Comparison of ENCODE assay signal across 29 cellular contexts in genomic region chr16:51524070-51524469, GRCh38.
"Had no signal": no experiment of that assay in that cellular context is flagged by ENCODE, and none has a peak within 500 bp of the region (broad histone marks: within the 10 kb centered on the region; RNA-seq: fewer than 3 reads in every experiment).

No MANE protein-coding gene starts in this region.

- H3K36me3 Mint-ChIP-seq: activated naive CD4-positive, alpha-beta T cell treated with anti-CD3 and anti-CD28 coated beads, Interleukin-2, amount 50 U/mL, for 24 hours; activated naive CD8-positive, alpha-beta T cell treated with anti-CD3 and anti-CD28 coated beads, Interleukin-2, amount 10 ng/mL, durations not matched to agents 7 days and 5 days had no signal

- H3K27me3 ChIP-seq: ascending aorta, cardiac muscle cell, SJCRH30 had no signal

- H3K4me1 ChIP-seq: ascending aorta, SJCRH30 had no signal

- H3K27me3 Mint-ChIP-seq: activated CD4-positive, alpha-beta T cell treated with anti-CD3 and anti-CD28 coated beads, Interleukin-2, amount 10 ng/mL, durations not matched to agents 24 days and 14 days; activated CD8-positive, alpha-beta T cell treated with anti-CD3 and anti-CD28 coated beads for 36 hours; activated naive CD4-positive, alpha-beta T cell treated with anti-CD3 and anti-CD28 coated beads, Interleukin-2, amount 50 U/mL, for 24 hours; activated naive CD8-positive, alpha-beta T cell treated with anti-CD3 and anti-CD28 coated beads, Interleukin-2, amount 10 ng/mL, durations not matched to agents 7 days and 5 days; activated T-helper 17 cell treated with anti-CD3 and anti-CD28 coated beads, Interleukin-2, amount 50 U/mL, for 72 hours had no signal

- ATAC-seq: activated CD8-positive, alpha-beta T cell treated with anti-CD3 and anti-CD28 coated beads for 36 hours; activated T-cell treated with anti-CD3 and anti-CD28 coated beads, Interleukin-2, amount 50 U/mL, for 72 hours; activated T-helper 17 cell treated with anti-CD3 and anti-CD28 coated beads, Interleukin-2, amount 50 U/mL, for 72 hours; Panc1 had no signal

- H3K27ac ChIP-seq: ascending aorta, cardiac muscle cell, SJCRH30, SK-N-MC had no signal

- H3K9me3 ChIP-seq: ascending aorta, SJCRH30 had no signal

- H3K4me3 ChIP-seq: ascending aorta, cardiac muscle cell, SJCRH30, SK-N-MC had no signal

- DNase-seq: activated CD4-positive, alpha-beta T cell treated with anti-CD3 and anti-CD28 coated beads, Interleukin-2, amount 10 ng/mL, durations not matched to agents 24 days and 14 days; activated CD4-positive, alpha-beta T cell treated with anti-CD3 and anti-CD28 coated beads, Interleukin-2, amount 50 U/mL, for 4 hours; activated CD8-positive, alpha-beta T cell treated with anti-CD3 and anti-CD28 coated beads for 36 hours; activated effector memory CD4-positive, alpha-beta T cell treated with anti-CD3 and anti-CD28 coated beads, Interleukin-2, amount 50 U/mL, for 16 hours; activated naive CD4-positive, alpha-beta T cell; activated naive CD8-positive, alpha-beta T cell treated with anti-CD3 and anti-CD28 coated beads, Interleukin-2, amount 10 ng/mL, durations not matched to agents 7 days and 5 days; activated T-cell treated with anti-CD3 and anti-CD28 coated beads, Interleukin-2, amount 50 U/mL, for 1 hour; activated T-cell treated with anti-CD3 and anti-CD28 coated beads, Interleukin-2, amount 50 U/mL, for 72 hours; Karpas-422; KBM-7; NCI-H1105; NCI-H1417 treated with DMSO at 0.1 percent for 48 hours; NCI-H187 treated with DMSO at 0.1 percent for 48 hours; NCI-H2081; NCI-H2171 treated with DMSO at 0.1 percent for 48 hours; NCI-H2227 treated with DMSO at 0.1 percent for 48 hours; NCI-H446; NCI-H510A treated with DMSO at 0.1 percent for 48 hours; NCI-H526 treated with DMSO at 0.1 percent for 48 hours; NCI-H82; SHP77; SJCRH30 had no signal

- H3K4me3 Mint-ChIP-seq: activated CD4-positive, alpha-beta T cell treated with anti-CD3 and anti-CD28 coated beads, Interleukin-2, amount 10 ng/mL, durations not matched to agents 24 days and 14 days; activated CD8-positive, alpha-beta T cell treated with anti-CD3 and anti-CD28 coated beads for 36 hours; activated naive CD4-positive, alpha-beta T cell treated with anti-CD3 and anti-CD28 coated beads, Interleukin-2, amount 50 U/mL, for 24 hours; activated naive CD8-positive, alpha-beta T cell treated with anti-CD3 and anti-CD28 coated beads, Interleukin-2, amount 10 ng/mL, durations not matched to agents 7 days and 5 days; activated T-cell treated with anti-CD3 and anti-CD28 coated beads, Interleukin-2, amount 50 U/mL, for 72 hours; activated T-helper 17 cell treated with anti-CD3 and anti-CD28 coated beads, Interleukin-2, amount 50 U/mL, for 72 hours; T-helper 2 cell treated with Interferon-gamma antibody and Interleukin-4, amounts not matched to agents 5 μg/mL and 100 μg/mL, for 36 hours had no signal

- H3K27ac Mint-ChIP-seq: activated CD4-positive, alpha-beta T cell treated with anti-CD3 and anti-CD28 coated beads, Interleukin-2, amount 10 ng/mL, durations not matched to agents 24 days and 14 days; activated CD8-positive, alpha-beta T cell treated with anti-CD3 and anti-CD28 coated beads for 36 hours; activated naive CD4-positive, alpha-beta T cell treated with anti-CD3 and anti-CD28 coated beads, Interleukin-2, amount 50 U/mL, for 24 hours; activated naive CD8-positive, alpha-beta T cell treated with anti-CD3 and anti-CD28 coated beads, Interleukin-2, amount 10 ng/mL, durations not matched to agents 7 days and 5 days; activated T-cell treated with anti-CD3 and anti-CD28 coated beads, Interleukin-2, amount 50 U/mL, for 72 hours; activated T-helper 17 cell treated with anti-CD3 and anti-CD28 coated beads, Interleukin-2, amount 50 U/mL, for 72 hours; T-helper 2 cell treated with Interferon-gamma antibody and Interleukin-4, amounts not matched to agents 5 μg/mL and 100 μg/mL, for 36 hours had no signal

- H3K36me3 ChIP-seq: ascending aorta, cardiac muscle cell, SJCRH30 had no signal

- H3K4me1 Mint-ChIP-seq: activated CD4-positive, alpha-beta T cell treated with anti-CD3 and anti-CD28 coated beads, Interleukin-2, amount 10 ng/mL, durations not matched to agents 24 days and 14 days; activated naive CD4-positive, alpha-beta T cell treated with anti-CD3 and anti-CD28 coated beads, Interleukin-2, amount 50 U/mL, for 24 hours; activated naive CD8-positive, alpha-beta T cell treated with anti-CD3 and anti-CD28 coated beads, Interleukin-2, amount 10 ng/mL, durations not matched to agents 7 days and 5 days; activated T-helper 17 cell treated with anti-CD3 and anti-CD28 coated beads, Interleukin-2, amount 50 U/mL, for 72 hours had no signal
